Comparison of ENCODE assay signal across 14 cellular contexts in the genomic region with DNA sequence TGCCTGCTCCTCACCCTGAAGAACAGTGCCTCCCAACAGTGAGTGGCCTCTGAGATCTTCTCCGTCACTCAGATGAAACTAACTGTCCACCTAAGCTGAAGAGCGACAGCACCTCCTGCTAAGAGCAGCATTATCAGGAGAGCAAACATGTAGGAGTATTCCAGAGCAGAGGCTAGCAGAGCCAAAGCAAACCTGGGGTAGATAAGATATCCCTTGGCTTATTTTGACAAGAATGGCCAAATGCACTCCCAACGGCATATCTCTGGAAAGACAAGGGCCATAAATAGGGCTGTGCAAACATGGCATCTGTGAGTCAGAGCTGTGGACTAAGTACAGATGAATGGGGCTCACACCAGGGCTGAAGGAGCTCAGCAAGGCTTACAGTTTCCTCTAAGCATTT.
DNase-seq lines count a peak whose midpoint lies in the region; ATAC-seq and TF ChIP-seq lines count a peak whose summit lies in the region.
"Had no signal": no experiment of that assay in that cellular context is flagged by ENCODE, and none has a peak within 500 bp of the region (broad histone marks: within the 10 kb centered on the region; RNA-seq: fewer than 3 reads in every experiment).

No MANE protein-coding gene starts in this region.

- H3K4me3 ChIP-seq in epithelial cell of esophagus (ENCODE audit: low read length) = no peak overlapping the region
- H3K4me3 ChIP-seq: esophagus squamous epithelium, GM12878 had no signal

- no peak for ATAC-seq in HG02852 (IDR thresholded peaks at IDR 0.05; ENCODE audit: unreplicated experiment)
- ATAC-seq: GM12878 had no signal

- DNase-seq in Daoy (ENCODE audit: low read depth) (peak; percentile 47), LoVo (ENCODE audit: low spot score) (peak; percentile 57), epithelial cell of esophagus (ENCODE audit: low read depth) (peak; percentile 14), mucosa of gallbladder (ENCODE audit: low spot score) (peak; percentile 40), NCI-H748 treated with DMSO at 0.1 percent for 48 hours (lab: John Stamatoyannopoulos, UW) (no peak)
- no peak for DNase-seq in stimulated activated CD4-positive, alpha-beta T cell treated with anti-CD3 and anti-CD28 coated beads, Interleukin-2, amount 100 ng/mL, for 48 hours
- no peak for DNase-seq in NK-92 treated with Interleukin-12 subunit alpha and Interleukin-12 subunit beta, amount 100 ng/mL, for 24 hours (lab: John Stamatoyannopoulos, UW)
- DNase-seq: activated naive CD8-positive, alpha-beta T cell treated with anti-CD3 and anti-CD28 coated beads, Interleukin-2, amount 10 ng/mL, durations not matched to agents 7 days and 5 days; DND-41; esophagus squamous epithelium; NCI-H1417; posterior cingulate gyrus had no signal

- TF ChIP-seq CTCF in epithelial cell of esophagus (IDR thresholded peaks at IDR 0.05; ENCODE audit: insufficient read depth, low read depth, low read length, missing control alignments) = no peak

Comparison
In these comparisons a context has a peak if more than half of its experiments do, and no peak if none do; other contexts are left out.
1. DNase-seq: peak in Daoy (single experiment), LoVo (single experiment), epithelial cell of esophagus (single experiment) and mucosa of gallbladder (single experiment); none in stimulated activated CD4-positive, alpha-beta T cell treated with anti-CD3 and anti-CD28 coated beads, Interleukin-2, amount 100 ng/mL, for 48 hours (0 of 2), NCI-H748 treated with DMSO at 0.1 percent for 48 hours (single experiment) and NK-92 treated with Interleukin-12 subunit alpha and Interleukin-12 subunit beta, amount 100 ng/mL, for 24 hours (single experiment).